ENCODE assay signal across 8 cellular contexts in genomic region chrX:48938721-48939416, GRCh38. TPM values are rescaled to one million over a fixed set of nuclear protein-coding genes. Genes with fewer than 3 reads are reported as not detected.
DNase-seq lines count a peak whose midpoint lies in the region; ATAC-seq and TF ChIP-seq lines count a peak whose summit lies in the region.

No MANE protein-coding gene starts in this region.

- TF ChIP-seq POLR2A in body of pancreas (IDR thresholded peaks at IDR 0.05): no peak

- DNase-seq in T-helper 2 cell (peak; percentile 16 to 90 (median 64)), germinal center (ENCODE audit: low spot score) (peak; percentile 53), DMS79 (lab: John Stamatoyannopoulos, UW) (no peak), body of pancreas (no peak), foreskin fibroblast (no peak), sciatic nerve (ENCODE audit: low spot score) (no peak)

- 70 to 100% methylated on average over 1 of the region's 1 CpG for WGBS in body of pancreas, 2 donors

- intact Hi-C loops in body of pancreas (cut with DNase I) (no loop called here), sciatic nerve (cut with DNase I) (no loop called here)

- no peak overlapping the region for H3K27ac ChIP-seq in body of pancreas

- ATAC-seq in HG02588 (IDR thresholded peaks at IDR 0.05; ENCODE audit: unreplicated experiment): peak; percentile 44
- no peak for ATAC-seq in body of pancreas
- ATAC-seq in sciatic nerve: no peak

- H3K36me3 ChIP-seq in body of pancreas (replicated peaks in 1 of 2; ENCODE audit: insufficient read depth in 1 of 2, low read depth in 2 of 2): peaks cover 0 to 1% of the 10 kb centered on the region in 2 donors

- H3K27me3 ChIP-seq in body of pancreas: no peaks in the 10 kb centered on the region

- TF ChIP-seq CTCF in GM12875 (IDR thresholded peaks at IDR 0.05; ENCODE audit: borderline replicate concordance, insufficient read depth, low read depth, low read length) (no peak), body of pancreas (IDR thresholded peaks at IDR 0.05) (no peak), foreskin fibroblast (IDR thresholded peaks at IDR 0.05; ENCODE audit: low read depth, low read length) (no peak)

- no peaks in the 10 kb centered on the region for H3K9me3 ChIP-seq in body of pancreas

- H3K4me1 ChIP-seq in body of pancreas: peaks cover 19% of the 10 kb centered on the region

- peak overlapping the region; percentile 2 for H3K4me3 ChIP-seq in GM12875 (ENCODE audit: low read depth, low read length)
- no peak overlapping the region for H3K4me3 ChIP-seq in body of pancreas
- no peak overlapping the region for H3K4me3 ChIP-seq in foreskin fibroblast (ENCODE audit: low read depth in 1 of 2, low read length in 2 of 2)

RNA-seq across cellular contexts. Expression of gene OTUD5, which starts 18.5 kb away (rescaled TPM):
- total RNA-seq in body of pancreas (10 to 100 TPM; 23.6 to 40.2 TPM), sciatic nerve (50.5 TPM)

RNA-seq across cellular contexts. Expression of gene PIM2, which starts 20.0 kb away (rescaled TPM):
- 1 to 10 TPM; 2.3 to 7.9 TPM for total RNA-seq in body of pancreas
- 10.8 TPM for total RNA-seq in sciatic nerve

RNA-seq across cellular contexts. Expression of gene SLC35A2, which starts 27.4 kb away (rescaled TPM):
- total RNA-seq in body of pancreas (10 to 100 TPM; 12.5 to 20.1 TPM), sciatic nerve (19.2 TPM)

RNA-seq across cellular contexts. Expression of gene KCND1, which starts 32.8 kb away (rescaled TPM):
- 1 to 10 TPM in 1 of 2 donors, under 1 TPM in 1; 0.52 to 1.3 TPM for total RNA-seq in body of pancreas
- total RNA-seq in sciatic nerve: 2.5 TPM

RNA-seq across cellular contexts. Expression of gene PQBP1, which starts 41.1 kb away (rescaled TPM):
- 10 to 100 TPM; 43.6 to 48.1 TPM for total RNA-seq in body of pancreas
- total RNA-seq in sciatic nerve: 51.2 TPM

Comparison
In these comparisons a context has a peak if more than half of its experiments do, and no peak if none do; other contexts are left out.
1. DNase-seq: peak in T-helper 2 cell (5 of 5) and germinal center (single experiment); none in DMS79 (single experiment), body of pancreas (0 of 4), foreskin fibroblast (0 of 2) and sciatic nerve (single experiment).